Comparison of ENCODE assay signal across 8 cellular contexts in genomic region chr2:122545821-122546220, GRCh38.
"Had no signal": no experiment of that assay in that cellular context is flagged by ENCODE, and none has a peak within 500 bp of the region (broad histone marks: within the 10 kb centered on the region; RNA-seq: fewer than 3 reads in every experiment).

No MANE protein-coding gene starts in this region.

- H3K4me2 ChIP-seq: KMS-11 had no signal

- ATAC-seq: HepG2 had no signal

- H3K27me3 Mint-ChIP-seq: IgD-negative memory B cell had no signal

- DNase-seq: GM23248, H9, HCEC 1CT, KBM-7 had no signal

- H3K4me3 ChIP-seq: GM23248 had no signal

- H3K4me1 Mint-ChIP-seq: IgD-negative memory B cell had no signal

- H3K27ac Mint-ChIP-seq: IgD-negative memory B cell had no signal

- H3K4me3 Mint-ChIP-seq: H9, IgD-negative memory B cell had no signal

- H2AFZ ChIP-seq: GM23248 had no signal

- H3K27ac ChIP-seq: GM23248, HL-60, KMS-11 had no signal
